In the genomic region with DNA sequence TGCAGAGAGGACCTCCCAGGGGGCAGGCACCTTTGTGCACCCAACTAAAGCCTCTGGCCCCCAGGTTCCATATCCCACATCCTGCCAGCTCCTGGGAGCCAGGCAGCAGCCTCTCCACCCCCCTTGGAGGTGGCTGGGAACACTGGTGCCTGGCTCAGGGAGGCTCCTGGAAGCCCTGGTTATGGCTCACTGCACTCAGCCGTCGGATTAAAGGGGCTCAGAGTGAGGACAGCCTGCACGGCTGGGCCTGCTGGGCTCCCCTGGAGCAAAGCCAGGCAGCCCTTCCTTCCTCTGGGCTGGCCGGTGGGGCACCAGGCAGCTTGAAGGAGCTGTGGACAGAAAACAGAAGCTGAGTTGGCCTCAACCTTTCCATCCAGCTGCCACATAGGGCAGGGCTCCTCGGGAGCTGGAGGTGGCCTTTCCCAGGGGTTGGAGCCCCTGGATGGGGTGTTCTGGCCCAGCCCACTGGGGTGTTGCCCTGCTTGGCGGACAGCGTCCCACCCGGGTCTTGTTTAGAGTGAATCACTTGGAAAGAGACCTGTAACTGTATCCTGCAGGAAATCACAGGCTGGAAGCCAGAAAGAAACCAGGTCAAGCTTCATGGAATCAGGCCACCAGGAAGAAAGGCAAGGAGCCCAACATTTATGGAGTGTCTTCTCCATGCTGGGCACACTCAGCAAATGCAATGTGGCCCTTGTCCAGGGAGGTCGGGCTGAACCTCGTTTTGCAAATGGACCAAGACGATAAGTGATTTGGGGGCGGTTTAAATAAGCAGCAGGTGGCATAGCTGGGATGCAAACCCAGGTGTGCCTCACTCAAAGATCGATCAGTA, we compare ENCODE assay signal across 14 cellular contexts.
DNase-seq lines count a peak whose midpoint lies in the region; ATAC-seq and TF ChIP-seq lines count a peak whose summit lies in the region.
"Had no signal": no experiment of that assay in that cellular context is flagged by ENCODE, and none has a peak within 500 bp of the region (broad histone marks: within the 10 kb centered on the region; RNA-seq: fewer than 3 reads in every experiment).

No MANE protein-coding gene starts in this region.

- H3K18ac ChIP-seq in mesenchymal stem cell (ENCODE audit: low read depth in 1 of 2, low read length in 2 of 2), result peak overlapping the region; percentile 2 to 90

- CTCF ChIA-PET in CD4-positive, alpha-beta T cell (lab: Charles Lee), result no interaction called here

- POLR2A ChIA-PET in CD4-positive, alpha-beta T cell (lab: Charles Lee), result no interaction called here

- H3K4me1 Mint-ChIP-seq in brain (peaks cover 66% of the 10 kb centered on the region), HFFc6 (ENCODE audit: low read depth) (peaks cover 44% of the 10 kb centered on the region)
- no peaks in the 10 kb centered on the region for H3K4me1 Mint-ChIP-seq in CD4-positive, alpha-beta T cell (ENCODE audit: low read depth)
- H3K4me1 Mint-ChIP-seq: activated naive CD8-positive, alpha-beta T cell treated with anti-CD3 and anti-CD28 coated beads, Interleukin-2, amount 10 ng/mL, durations not matched to agents 7 days and 5 days; B cell had no signal

- H3K4me3 ChIP-seq in mesenchymal stem cell (ENCODE audit: insufficient read depth in 1 of 2, low read depth in 1 of 2, low read length in 2 of 2), result no peak overlapping the region

- H3K4me1 ChIP-seq in mesenchymal stem cell (ENCODE audit: control insufficient read depth, insufficient read depth, low read depth, low read length), result peaks cover 33% of the 10 kb centered on the region

- H2BK5ac ChIP-seq in mesenchymal stem cell (ENCODE audit: low read depth, low read length, poor library complexity, severe bottlenecking), result peak overlapping the region; percentile 50

- no peak overlapping the region for H2AFZ ChIP-seq in mesenchymal stem cell (ENCODE audit: low read depth, low read length)

- H3K27me3 ChIP-seq in mesenchymal stem cell (ENCODE audit: control insufficient read depth in 1 of 2, insufficient read depth in 1 of 2, low read length in 2 of 2), result peaks cover 0 to 3% of the 10 kb centered on the region in 2 experiments
- H3K27me3 ChIP-seq in CD4-positive, alpha-beta T cell (ENCODE audit: control insufficient read depth, insufficient read depth, low read length), result no peaks in the 10 kb centered on the region

- no peak overlapping the region for H2BK120ac ChIP-seq in mesenchymal stem cell (ENCODE audit: low read depth, low read length)

- H3K27ac ChIP-seq in mesenchymal stem cell (ENCODE audit: low read length, poor library complexity, severe bottlenecking), result peak overlapping the region; percentile 89
- no peak overlapping the region for H3K27ac ChIP-seq in CD4-positive, alpha-beta T cell (ENCODE audit: low read depth, low read length)

- H3K14ac ChIP-seq in mesenchymal stem cell (ENCODE audit: low read length in 2 of 2), result no peak overlapping the region

- no peak overlapping the region for H3K23ac ChIP-seq in mesenchymal stem cell (ENCODE audit: low read length in 2 of 2)

- in situ Hi-C loops in Caki2 (cut with HindIII; ENCODE audit: low pct_unique_long_range_greater_than_20kb, low sequenced_read_pairs), result no loop called here

- H4K8ac ChIP-seq in mesenchymal stem cell (ENCODE audit: low read length), result peak overlapping the region; percentile 89

- TF ChIP-seq CTCF in brain (conservative IDR thresholded peaks at IDR 0.05) (no peak), HFFc6 (IDR thresholded peaks at IDR 0.05) (no peak)
- no peak for TF ChIP-seq CTCF in CD4-positive, alpha-beta T cell (IDR thresholded peaks at IDR 0.05)

- H3K9me3 Mint-ChIP-seq in brain, result peaks cover 0 to 7% (median 0%) of the 10 kb centered on the region in 5 experiments
- no peaks in the 10 kb centered on the region for H3K9me3 Mint-ChIP-seq in CD4-positive, alpha-beta T cell
- H3K9me3 Mint-ChIP-seq in HFFc6, result no peaks in the 10 kb centered on the region
- H3K9me3 Mint-ChIP-seq: activated naive CD8-positive, alpha-beta T cell treated with anti-CD3 and anti-CD28 coated beads, Interleukin-2, amount 10 ng/mL, durations not matched to agents 7 days and 5 days; neural crest cell had no signal

- peaks cover 4% of the 10 kb centered on the region for H3K79me1 ChIP-seq in mesenchymal stem cell (replicated peaks; ENCODE audit: low read length, poor library complexity, severe bottlenecking)

- no peak overlapping the region for H2BK15ac ChIP-seq in mesenchymal stem cell (ENCODE audit: low read depth, poor library complexity, severe bottlenecking)

- H3K9me3 ChIP-seq in mesenchymal stem cell (ENCODE audit: control insufficient read depth, low read length), result no peaks in the 10 kb centered on the region
- no peaks in the 10 kb centered on the region for H3K9me3 ChIP-seq in CD4-positive, alpha-beta T cell (ENCODE audit: control insufficient read depth, low read length)

- no peak for ATAC-seq in HG02970 (IDR thresholded peaks at IDR 0.05; ENCODE audit: low FRiP score, unreplicated experiment)
- no peak for ATAC-seq in CD4-positive, alpha-beta T cell (ENCODE audit: poor library complexity)

- H2BK12ac ChIP-seq in mesenchymal stem cell (ENCODE audit: low read length in 2 of 2), result peak overlapping the region; percentile 25 to 68

- 61% methylated on average over 13 of the region's 13 CpGs for WGBS in mesenchymal stem cell

- H3K36me3 Mint-ChIP-seq in brain (no peaks in the 10 kb centered on the region), HFFc6 (ENCODE audit: low read depth) (no peaks in the 10 kb centered on the region)
- H3K36me3 Mint-ChIP-seq in CD4-positive, alpha-beta T cell (ENCODE audit: low read depth), result no peaks in the 10 kb centered on the region
- H3K36me3 Mint-ChIP-seq: activated naive CD8-positive, alpha-beta T cell treated with anti-CD3 and anti-CD28 coated beads, Interleukin-2, amount 10 ng/mL, durations not matched to agents 7 days and 5 days had no signal

- H2AK5ac ChIP-seq in mesenchymal stem cell (ENCODE audit: low read length, severe bottlenecking), result peak overlapping the region; percentile 69

- DNase-seq in Caki2 (ENCODE audit: low read depth), result peak; percentile 62
- peak; percentile 52 for DNase-seq in NCI-H1092 (lab: John Stamatoyannopoulos, UW)
- no peak for DNase-seq in mesenchymal stem cell
- no peak for DNase-seq in CD4-positive, alpha-beta T cell
- no peak for DNase-seq in EL
- DNase-seq in HFFc6, result no peak
- DNase-seq: activated naive CD8-positive, alpha-beta T cell treated with anti-CD3 and anti-CD28 coated beads, Interleukin-2, amount 10 ng/mL, durations not matched to agents 7 days and 5 days; GF-D8; islet precursor cell; stimulated activated naive CD4-positive, alpha-beta T cell had no signal

- H3K9ac ChIP-seq in mesenchymal stem cell (ENCODE audit: low read length), result no peak overlapping the region

- intact Hi-C loops in CD4-positive, alpha-beta T cell (cut with DNase I, micrococcal nuclease), result no loop called here

- peak overlapping the region; percentile 5 to 30 for H3K4ac ChIP-seq in mesenchymal stem cell (ENCODE audit: low read depth in 1 of 2, low read length in 2 of 2)

- H4K91ac ChIP-seq in mesenchymal stem cell (ENCODE audit: low read length), result peak overlapping the region; percentile 6

- H3K27me3 Mint-ChIP-seq in brain, result peaks cover 5% of the 10 kb centered on the region
- H3K27me3 Mint-ChIP-seq in CD4-positive, alpha-beta T cell, result no peaks in the 10 kb centered on the region
- peaks cover 3% of the 10 kb centered on the region for H3K27me3 Mint-ChIP-seq in HFFc6 (ENCODE audit: insufficient read depth)
- H3K27me3 Mint-ChIP-seq: activated naive CD8-positive, alpha-beta T cell treated with anti-CD3 and anti-CD28 coated beads, Interleukin-2, amount 10 ng/mL, durations not matched to agents 7 days and 5 days had no signal

- H3K4me3 Mint-ChIP-seq in brain, result peak overlapping the region in 1 of 5 experiments; percentile 33
- H3K4me3 Mint-ChIP-seq in CD4-positive, alpha-beta T cell, result no peak overlapping the region
- no peak overlapping the region for H3K4me3 Mint-ChIP-seq in HFFc6
- H3K4me3 Mint-ChIP-seq: activated naive CD8-positive, alpha-beta T cell treated with anti-CD3 and anti-CD28 coated beads, Interleukin-2, amount 10 ng/mL, durations not matched to agents 7 days and 5 days; B cell; neural crest cell had no signal

- H3K36me3 ChIP-seq in mesenchymal stem cell (ENCODE audit: control insufficient read depth in 1 of 2, insufficient read depth in 2 of 2, low read depth in 1 of 2, low read length in 2 of 2), result no peaks in the 10 kb centered on the region

- peak overlapping the region; percentile 1 for H3K4me2 ChIP-seq in mesenchymal stem cell (ENCODE audit: low read length, poor library complexity, severe bottlenecking)

- H3K27ac Mint-ChIP-seq in brain, result peak overlapping the region in 3 of 5 experiments; percentile 77 to 84 (median 79)
- no peak overlapping the region for H3K27ac Mint-ChIP-seq in CD4-positive, alpha-beta T cell
- no peak overlapping the region for H3K27ac Mint-ChIP-seq in HFFc6
- H3K27ac Mint-ChIP-seq: activated naive CD8-positive, alpha-beta T cell treated with anti-CD3 and anti-CD28 coated beads, Interleukin-2, amount 10 ng/mL, durations not matched to agents 7 days and 5 days; B cell had no signal

Comparison
In these comparisons a context has a peak if more than half of its experiments do, and no peak if none do; other contexts are left out.
1. DNase-seq: peak in Caki2 (single experiment) and NCI-H1092 (single experiment); none in mesenchymal stem cell (single experiment), CD4-positive, alpha-beta T cell (0 of 10), EL (single experiment) and HFFc6 (single experiment).
2. H3K27ac Mint-ChIP-seq: peak in brain (3 of 5); none in CD4-positive, alpha-beta T cell (single experiment) and HFFc6 (single experiment).